In genomic region chr18:43192408-43192807, GRCh38 we compare ENCODE assay signal across 15 cellular contexts.
DNase-seq lines count a peak whose midpoint lies in the region; ATAC-seq and TF ChIP-seq lines count a peak whose summit lies in the region.
"Had no signal": no experiment of that assay in that cellular context is flagged by ENCODE, and none has a peak within 500 bp of the region (broad histone marks: within the 10 kb centered on the region; RNA-seq: fewer than 3 reads in every experiment).

No MANE protein-coding gene starts in this region.

- H3K4me1 ChIP-seq in naive thymus-derived CD4-positive, alpha-beta T cell (ENCODE audit: control insufficient read depth in 2 of 2, insufficient read depth in 2 of 2, low read length in 2 of 2), result no peaks in the 10 kb centered on the region

- no peaks in the 10 kb centered on the region for H3K27me3 ChIP-seq in naive thymus-derived CD4-positive, alpha-beta T cell (ENCODE audit: control insufficient read depth in 2 of 2, insufficient read depth in 2 of 2, low read length in 2 of 2)

- DNase-seq in fibroblast of the aortic adventitia (ENCODE audit: low read depth) (peak; percentile 13), Calu3 (no peak), NCI-H1417 (lab: John Stamatoyannopoulos, UW) (no peak), NOMO-1 treated with DMSO at 0.1 percent for 48 hours (lab: John Stamatoyannopoulos, UW; ENCODE audit: unreplicated experiment) (no peak)
- DNase-seq in naive thymus-derived CD4-positive, alpha-beta T cell, result no peak
- DNase-seq: activated naive CD8-positive, alpha-beta T cell treated with anti-CD3 and anti-CD28 coated beads, Interleukin-2, amount 50 U/mL, for 24 hours; HFFc6; left cardiac atrium; naive thymus-derived CD8-positive, alpha-beta T cell; NCI-H1436; right cardiac atrium; SIG-M5 had no signal

- ATAC-seq in GM18868 (IDR thresholded peaks at IDR 0.05; ENCODE audit: unreplicated experiment) (peak; percentile 94), HG02588 (IDR thresholded peaks at IDR 0.05; ENCODE audit: unreplicated experiment) (peak; percentile 85), HG03469 (IDR thresholded peaks at IDR 0.05; ENCODE audit: unreplicated experiment) (peak; percentile 55)
- ATAC-seq in naive thymus-derived CD4-positive, alpha-beta T cell, result no peak
- ATAC-seq: activated naive CD8-positive, alpha-beta T cell treated with anti-CD3 and anti-CD28 coated beads, Interleukin-2, amount 50 U/mL, for 24 hours; left cardiac atrium; naive thymus-derived CD8-positive, alpha-beta T cell; right cardiac atrium had no signal

- no peak overlapping the region for H3K27ac Mint-ChIP-seq in Calu3 (ENCODE audit: unreplicated experiment)
- H3K27ac Mint-ChIP-seq in naive thymus-derived CD4-positive, alpha-beta T cell, result no peak overlapping the region
- H3K27ac Mint-ChIP-seq: activated naive CD8-positive, alpha-beta T cell treated with anti-CD3 and anti-CD28 coated beads, Interleukin-2, amount 50 U/mL, for 24 hours; HFFc6; naive thymus-derived CD8-positive, alpha-beta T cell had no signal

- peaks cover 5% of the 10 kb centered on the region for H3K9me3 Mint-ChIP-seq in Calu3 (ENCODE audit: low read depth, unreplicated experiment)
- peaks cover 0 to 15% (median 5%) of the 10 kb centered on the region in 11 donors for H3K9me3 Mint-ChIP-seq in naive thymus-derived CD4-positive, alpha-beta T cell

- H3K36me3 Mint-ChIP-seq in Calu3 (ENCODE audit: insufficient read depth, unreplicated experiment), result no peaks in the 10 kb centered on the region
- H3K36me3 Mint-ChIP-seq in naive thymus-derived CD4-positive, alpha-beta T cell, result no peaks in the 10 kb centered on the region

- H3K27me3 Mint-ChIP-seq in Calu3 (ENCODE audit: unreplicated experiment), result no peaks in the 10 kb centered on the region
- H3K27me3 Mint-ChIP-seq in naive thymus-derived CD4-positive, alpha-beta T cell, result no peaks in the 10 kb centered on the region
- H3K27me3 Mint-ChIP-seq: activated naive CD8-positive, alpha-beta T cell treated with anti-CD3 and anti-CD28 coated beads, Interleukin-2, amount 50 U/mL, for 24 hours; naive thymus-derived CD8-positive, alpha-beta T cell had no signal

- no peak overlapping the region for H3K4me3 Mint-ChIP-seq in Calu3 (ENCODE audit: low read depth, unreplicated experiment)
- no peak overlapping the region for H3K4me3 Mint-ChIP-seq in naive thymus-derived CD4-positive, alpha-beta T cell
- H3K4me3 Mint-ChIP-seq: activated naive CD8-positive, alpha-beta T cell treated with anti-CD3 and anti-CD28 coated beads, Interleukin-2, amount 50 U/mL, for 24 hours; HFFc6; naive thymus-derived CD8-positive, alpha-beta T cell had no signal

- H3K4me1 Mint-ChIP-seq in Calu3 (ENCODE audit: low read depth, unreplicated experiment), result no peaks in the 10 kb centered on the region
- H3K4me1 Mint-ChIP-seq in naive thymus-derived CD4-positive, alpha-beta T cell, result no peaks in the 10 kb centered on the region
- H3K4me1 Mint-ChIP-seq: activated naive CD8-positive, alpha-beta T cell treated with anti-CD3 and anti-CD28 coated beads, Interleukin-2, amount 50 U/mL, for 24 hours; naive thymus-derived CD8-positive, alpha-beta T cell had no signal

- BruUV-seq in Calu3 (replicated peaks; lab: Mats Ljungman, UMichigan), result no TSS peak

- POLR2A ChIA-PET in naive thymus-derived CD4-positive, alpha-beta T cell (lab: Charles Lee), result no interaction called here

- no peaks in the 10 kb centered on the region for H3K9me3 ChIP-seq in naive thymus-derived CD4-positive, alpha-beta T cell (ENCODE audit: control insufficient read depth in 2 of 3, low read length in 3 of 3)

- no peak overlapping the region for H3K4me3 ChIP-seq in fibroblast of the aortic adventitia (ENCODE audit: low read depth, low read length)
- H3K4me3 ChIP-seq in naive thymus-derived CD4-positive, alpha-beta T cell (ENCODE audit: low read length), result no peak overlapping the region

- CTCF ChIA-PET in Calu3 (lab: Charles Lee), result no interaction called here
- CTCF ChIA-PET in naive thymus-derived CD4-positive, alpha-beta T cell (lab: Charles Lee), result no interaction called here

- no peaks in the 10 kb centered on the region for H3K36me3 ChIP-seq in naive thymus-derived CD4-positive, alpha-beta T cell (ENCODE audit: control insufficient read depth in 2 of 3, insufficient read depth in 3 of 3, low read length in 3 of 3)

- TF ChIP-seq CTCF in fibroblast of the aortic adventitia (IDR thresholded peaks at IDR 0.05; ENCODE audit: insufficient read depth, low read length) (no peak), Calu3 (IDR thresholded peaks at IDR 0.05; ENCODE audit: unreplicated experiment) (no peak)

- intact Hi-C loops in Calu3 (cut with micrococcal nuclease; ENCODE audit: unreplicated experiment), result no loop called here
- intact Hi-C loops in naive thymus-derived CD4-positive, alpha-beta T cell (cut with micrococcal nuclease), result no loop called here

- H3K27ac ChIP-seq in naive thymus-derived CD4-positive, alpha-beta T cell (ENCODE audit: low read depth, low read length), result no peak overlapping the region
